ENCODE assay signal across 31 cellular contexts in the genomic region with DNA sequence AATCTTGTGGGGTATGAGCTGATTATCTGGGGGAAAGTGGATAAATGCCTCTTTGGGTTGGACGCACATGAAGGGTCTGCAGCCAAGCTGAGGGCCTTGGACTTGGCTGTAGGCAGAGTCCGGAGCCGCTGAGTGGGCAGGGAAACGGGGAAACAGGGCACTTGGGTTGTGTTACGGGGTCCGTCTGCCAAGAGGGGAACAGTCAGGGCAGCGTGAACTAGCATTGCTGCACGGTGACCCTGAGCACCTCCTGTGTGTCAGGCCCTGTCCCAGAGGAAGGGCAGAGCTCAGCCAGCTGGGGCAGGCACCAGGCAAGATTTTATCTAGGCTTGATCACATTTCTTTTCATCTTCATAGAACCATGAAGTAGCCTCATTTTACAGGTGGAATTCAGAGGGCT. TPM values are rescaled to one million over a fixed set of nuclear protein-coding genes. Genes with fewer than 3 reads are reported as not detected.
DNase-seq lines count a peak whose midpoint lies in the region; TF ChIP-seq lines count a peak whose summit lies in the region.
"Had no signal": no experiment of that assay in that cellular context is flagged by ENCODE, and none has a peak within 500 bp of the region (broad histone marks: within the 10 kb centered on the region; RNA-seq: fewer than 3 reads in every experiment).

No MANE protein-coding gene starts in this region.

- peaks cover 17 to 59% (median 48%) of the 10 kb centered on the region in 10 experiments for H3K4me1 ChIP-seq in BLaER1 treated with 17β-estradiol and CSF1 and Interleukin-3, amounts not matched to agents 10 nM and 100 nM
- H3K4me1 ChIP-seq in endodermal cell (ENCODE audit: control insufficient read depth, insufficient read depth, low read length): peaks cover 31% of the 10 kb centered on the region
- H3K4me1 ChIP-seq in neural progenitor cell: peaks cover 52% of the 10 kb centered on the region
- H3K4me1 ChIP-seq in transverse colon: peaks cover 0 to 23% (median 3%) of the 10 kb centered on the region in 4 donors
- H3K4me1 ChIP-seq: left ventricle myocardium inferior, psoas muscle, sigmoid colon had no signal

- peaks cover 25% of the 10 kb centered on the region for H3F3A ChIP-seq in neural progenitor cell (ENCODE audit: low read depth)

- H3K9me3 ChIP-seq in BLaER1 treated with 17β-estradiol and CSF1 and Interleukin-3, amounts not matched to agents 10 nM and 100 nM (replicated peaks in 1 of 11): no peaks in the 10 kb centered on the region
- H3K9me3 ChIP-seq in endodermal cell (ENCODE audit: control insufficient read depth, low read length) (no peaks in the 10 kb centered on the region), neural progenitor cell (ENCODE audit: low read depth) (no peaks in the 10 kb centered on the region), transverse colon (no peaks in the 10 kb centered on the region)
- H3K9me3 ChIP-seq: left ventricle myocardium inferior, psoas muscle, sigmoid colon, stomach had no signal

- TF ChIP-seq POLR2A in transverse colon (IDR thresholded peaks at IDR 0.05): no peak

- DNase-seq in DMS79 treated with DMSO at 0.1 percent for 48 hours (lab: John Stamatoyannopoulos, UW) (peak; percentile 42), endodermal cell (no peak), neural progenitor cell (ENCODE audit: low spot score) (no peak), transverse colon (no peak)
- DNase-seq in activated CD8-positive, alpha-beta memory T cell treated with anti-CD3 and anti-CD28 coated beads, Interleukin-2, amount 50 U/mL, for 48 hours: no peak
- no peak for DNase-seq in activated CD4-positive, CD25-positive, alpha-beta regulatory T cell treated with anti-CD3 and anti-CD28 coated beads, Interleukin-2, amount 50 U/mL, for 72 hours
- DNase-seq: activated B cell treated with CpG ODN at 0.5 μM for 24 hours; activated gamma-delta T cell; activated naive CD8-positive, alpha-beta T cell treated with anti-CD3 and anti-CD28 coated beads, Interleukin-2, amount 10 ng/mL, durations not matched to agents 7 days and 5 days; activated T-cell treated with anti-CD3 and anti-CD28 coated beads, Interleukin-2, amount 50 U/mL, for 4 hours; immature natural killer cell; left ventricle myocardium inferior; mesendoderm; NCI-H1092 treated with DMSO at 0.1 percent for 48 hours; NCI-H187; NCI-H774; sigmoid colon; stimulated activated CD4-positive, alpha-beta T cell treated with anti-CD3 and anti-CD28 coated beads, Interleukin-4, amount 100 ng/mL, for 1 hour; stomach; T-cell had no signal

- H3K9me3 Mint-ChIP-seq in endodermal cell (no peaks in the 10 kb centered on the region), neural progenitor cell (no peaks in the 10 kb centered on the region)
- H3K9me3 Mint-ChIP-seq: activated B cell treated with CpG ODN at 0.5 μM for 24 hours; activated naive CD8-positive, alpha-beta T cell treated with anti-CD3 and anti-CD28 coated beads, Interleukin-2, amount 10 ng/mL, durations not matched to agents 7 days and 5 days; activated T-cell treated with anti-CD3 and anti-CD28 coated beads, Interleukin-2, amount 50 U/mL, for 4 hours; immature natural killer cell; T-cell had no signal

- no peaks in the 10 kb centered on the region for H3K27me3 ChIP-seq in BLaER1 treated with 17β-estradiol and CSF1 and Interleukin-3, amounts not matched to agents 10 nM and 100 nM
- H3K27me3 ChIP-seq in endodermal cell (ENCODE audit: control insufficient read depth, insufficient read depth, low read length, poor library complexity, severe bottlenecking) (no peaks in the 10 kb centered on the region), neural progenitor cell (peaks cover 17% of the 10 kb centered on the region), transverse colon (peaks cover 11% of the 10 kb centered on the region)

- no peaks in the 10 kb centered on the region for H3K27me3 Mint-ChIP-seq in endodermal cell (ENCODE audit: insufficient read depth)
- peaks cover 19% of the 10 kb centered on the region for H3K27me3 Mint-ChIP-seq in neural progenitor cell (ENCODE audit: insufficient read depth, low read depth)

- no peak for TF ChIP-seq EP300 in transverse colon (IDR thresholded peaks at IDR 0.05; ENCODE audit: low read depth)

- H3K4me1 Mint-ChIP-seq in endodermal cell (peaks cover 64% of the 10 kb centered on the region), neural progenitor cell (peaks cover 75% of the 10 kb centered on the region)
- H3K4me1 Mint-ChIP-seq: activated B cell treated with CpG ODN at 0.5 μM for 24 hours had no signal

- 88 to 93% methylated on average over 8 of the region's 8 CpGs for WGBS in endodermal cell (ENCODE audit: insufficient coverage in 1 of 2, insufficient read length in 1 of 2), 2 experiments
- 78 to 84% methylated on average over 6 to 8 of the region's 8 CpGs for WGBS in transverse colon (ENCODE audit: low coverage in 1 of 2), 2 donors

- H3K36me3 Mint-ChIP-seq in endodermal cell (ENCODE audit: low read depth) (peaks cover 12% of the 10 kb centered on the region), neural progenitor cell (no peaks in the 10 kb centered on the region)
- H3K36me3 Mint-ChIP-seq: activated naive CD8-positive, alpha-beta T cell treated with anti-CD3 and anti-CD28 coated beads, Interleukin-2, amount 10 ng/mL, durations not matched to agents 7 days and 5 days; immature natural killer cell; T-cell had no signal

- H3K27ac Mint-ChIP-seq in endodermal cell: peak overlapping the region; percentile 24
- H3K27ac Mint-ChIP-seq in neural progenitor cell: peak overlapping the region; percentile 39
- H3K27ac Mint-ChIP-seq: activated B cell treated with CpG ODN at 0.5 μM for 24 hours; activated naive CD8-positive, alpha-beta T cell treated with anti-CD3 and anti-CD28 coated beads, Interleukin-2, amount 10 ng/mL, durations not matched to agents 7 days and 5 days; T-cell had no signal

- H3K9ac ChIP-seq in BLaER1 treated with 17β-estradiol and CSF1 and Interleukin-3, amounts not matched to agents 10 nM and 100 nM: peak overlapping the region in 6 of 11 experiments; percentile 10 to 53 (median 40); a peak in 7 of 22 replicates
- no peak overlapping the region for H3K9ac ChIP-seq in endodermal cell (ENCODE audit: extremely low read depth, low read length, poor library complexity, severe bottlenecking)
- H3K9ac ChIP-seq in neural progenitor cell: no peak overlapping the region

- no peaks in the 10 kb centered on the region for H3K79me2 ChIP-seq in neural progenitor cell (ENCODE audit: low read depth)

- no peaks in the 10 kb centered on the region for H3K36me3 ChIP-seq in BLaER1 treated with 17β-estradiol and CSF1 and Interleukin-3, amounts not matched to agents 10 nM and 100 nM
- no peaks in the 10 kb centered on the region for H3K36me3 ChIP-seq in endodermal cell (ENCODE audit: control insufficient read depth, insufficient read depth, low read length)
- H3K36me3 ChIP-seq in neural progenitor cell: no peaks in the 10 kb centered on the region
- no peaks in the 10 kb centered on the region for H3K36me3 ChIP-seq in transverse colon
- H3K36me3 ChIP-seq: left ventricle myocardium inferior, sigmoid colon, stomach had no signal

- intact Hi-C loops in transverse colon (cut with DNase I; ENCODE audit: low total_unique reads): no loop called here

- no peak overlapping the region for H3K4me3 Mint-ChIP-seq in endodermal cell
- H3K4me3 Mint-ChIP-seq in neural progenitor cell: peak overlapping the region; percentile 21
- H3K4me3 Mint-ChIP-seq: activated B cell treated with CpG ODN at 0.5 μM for 24 hours; activated naive CD8-positive, alpha-beta T cell treated with anti-CD3 and anti-CD28 coated beads, Interleukin-2, amount 10 ng/mL, durations not matched to agents 7 days and 5 days; activated T-cell treated with anti-CD3 and anti-CD28 coated beads, Interleukin-2, amount 50 U/mL, for 4 hours; immature natural killer cell; T-cell had no signal

- H3K27ac ChIP-seq in BLaER1 treated with 17β-estradiol and CSF1 and Interleukin-3, amounts not matched to agents 10 nM and 100 nM: peak overlapping the region in 7 of 11 experiments; percentile 36 to 70 (median 65); a peak in 12 of 22 replicates
- H3K27ac ChIP-seq in endodermal cell (ENCODE audit: low read depth, low read length): no peak overlapping the region
- no peak overlapping the region for H3K27ac ChIP-seq in neural progenitor cell
- H3K27ac ChIP-seq in transverse colon: no peak overlapping the region
- H3K27ac ChIP-seq: left ventricle myocardium inferior, psoas muscle, sigmoid colon, stomach had no signal

- H4K20me1 ChIP-seq in BLaER1 treated with 17β-estradiol and CSF1 and Interleukin-3, amounts not matched to agents 10 nM and 100 nM: no peaks in the 10 kb centered on the region
- peaks cover 4% of the 10 kb centered on the region for H4K20me1 ChIP-seq in neural progenitor cell (ENCODE audit: low read depth)

- TF ChIP-seq CTCF in endodermal cell (conservative IDR thresholded peaks at IDR 0.05) (no peak), neural progenitor cell (IDR thresholded peaks at IDR 0.05) (no peak), transverse colon (IDR thresholded peaks at IDR 0.05) (no peak)

- in situ Hi-C loops in transverse colon (cut with MboI; ENCODE audit: low pct_ligation_motif_present in 1 of 4, low pct_unique_long_range_greater_than_20kb in 1 of 4, low sequenced_read_pairs in 3 of 4): no loop called here

- H2AFZ ChIP-seq in neural progenitor cell (replicated peaks): no peak overlapping the region

- peak overlapping the region in 10 of 11 experiments; percentile 7 to 88 (median 74); a peak in 19 of 22 replicates for H3K4me2 ChIP-seq in BLaER1 treated with 17β-estradiol and CSF1 and Interleukin-3, amounts not matched to agents 10 nM and 100 nM
- no peak overlapping the region for H3K4me2 ChIP-seq in neural progenitor cell

- H3K4me3 ChIP-seq in BLaER1 treated with 17β-estradiol and CSF1 and Interleukin-3, amounts not matched to agents 10 nM and 100 nM: no peak overlapping the region
- H3K4me3 ChIP-seq in endodermal cell (ENCODE audit: low read length) (no peak overlapping the region), neural progenitor cell (no peak overlapping the region), transverse colon (no peak overlapping the region)
- H3K4me3 ChIP-seq: GM12878, left ventricle myocardium inferior, psoas muscle, sigmoid colon, stomach had no signal

RNA-seq across cellular contexts. Expression of gene FAM83F, which starts 11.9 kb away (rescaled TPM):
- 10 to 100 TPM; 18.9 to 34.1 TPM for total RNA-seq in endodermal cell
- 2.2 TPM for polyA plus RNA-seq in endodermal cell (2013, experiment 1 of 2)
- 1.9 TPM for polyA plus RNA-seq in endodermal cell (2013, experiment 2 of 2)
- total RNA-seq in neural progenitor cell (ENCODE audit: low replicate concordance): 0.09 and 0.56 TPM in 2 replicates
- 10 to 100 TPM; 18.7 to 36.3 (median 25.4) TPM for total RNA-seq in transverse colon
- total RNA-seq: endothelial cell of umbilical vein, myocyte, RPMI7951, SK-MEL-5 had no signal
- polyA plus RNA-seq: AG04450, BJ, endothelial cell of umbilical vein, immature natural killer cell had no signal

RNA-seq across cellular contexts. Expression of gene TMA7B, which starts 46.4 kb away (rescaled TPM):
- total RNA-seq in endodermal cell: not detected
- polyA plus RNA-seq in endodermal cell (2013, experiment 1 of 2): not detected
- not detected for polyA plus RNA-seq in endodermal cell (2013, experiment 2 of 2)
- total RNA-seq in neural progenitor cell (ENCODE audit: low replicate concordance): not detected in 2 replicates
- total RNA-seq in transverse colon: under 1 TPM in 1 of 4 donors, not detected in 3; 0.80 TPM
- total RNA-seq: endothelial cell of umbilical vein, HT1080, left ventricle myocardium inferior, myocyte, psoas muscle, sigmoid colon had no signal
- polyA plus RNA-seq: AG04450, aorta, BJ, endothelial cell of umbilical vein, psoas muscle, stomach had no signal

Comparison
In these comparisons a context has a peak if more than half of its experiments do, and no peak if none do; other contexts are left out.
1. H3K27ac ChIP-seq: peak in BLaER1 treated with 17β-estradiol and CSF1 and Interleukin-3, amounts not matched to agents 10 nM and 100 nM (7 of 11); none in endodermal cell (single experiment), neural progenitor cell (single experiment) and transverse colon (0 of 4).
2. H3K9ac ChIP-seq: peak in BLaER1 treated with 17β-estradiol and CSF1 and Interleukin-3, amounts not matched to agents 10 nM and 100 nM (6 of 11); none in endodermal cell (single experiment) and neural progenitor cell (single experiment).
3. RNA of gene FAM83F, which starts 11.9 kb away (total RNA-seq): 18.9 to 34.1 TPM in endodermal cell and 18.7 to 36.3 TPM in transverse colon; 0.09 to 0.56 TPM in neural progenitor cell; every median in the first group is over 10 times any median in the second.